20 cellular contexts compared by ENCODE assay signal in genomic region chr3:191262650-191263049, GRCh38.
DNase-seq lines count a peak whose midpoint lies in the region; ATAC-seq and TF ChIP-seq lines count a peak whose summit lies in the region.
"Had no signal": no experiment of that assay in that cellular context is flagged by ENCODE, and none has a peak within 500 bp of the region (broad histone marks: within the 10 kb centered on the region; RNA-seq: fewer than 3 reads in every experiment).

No MANE protein-coding gene starts in this region.

- no peaks in the 10 kb centered on the region for H3K79me2 ChIP-seq in OCI-LY3 (ENCODE audit: low read length)

- H3K36me3 ChIP-seq in OCI-LY3 (replicated peaks; ENCODE audit: low read depth, low read length) = no peaks in the 10 kb centered on the region
- H3K36me3 ChIP-seq: brain microvascular endothelial cell had no signal

- peak overlapping the region; percentile 49 for H3K4me2 ChIP-seq in OCI-LY3 (ENCODE audit: low read length)

- H3K9ac ChIP-seq in OCI-LY3 (ENCODE audit: low read length) = no peak overlapping the region

- no peaks in the 10 kb centered on the region for H3K27me3 ChIP-seq in OCI-LY3 (ENCODE audit: low read depth, low read length)
- H3K27me3 ChIP-seq: brain microvascular endothelial cell, dorsolateral prefrontal cortex had no signal

- H3K9me3 ChIP-seq in OCI-LY3 (ENCODE audit: insufficient read depth, low read length) = no peaks in the 10 kb centered on the region

- H3K4me1 ChIP-seq in OCI-LY3 (ENCODE audit: low read length) = peaks cover 25% of the 10 kb centered on the region

- H2AFZ ChIP-seq in OCI-LY3 (ENCODE audit: low read depth, low read length) = no peak overlapping the region

- no peaks in the 10 kb centered on the region for H4K20me1 ChIP-seq in OCI-LY3 (ENCODE audit: insufficient read depth, low read length)

- TF ChIP-seq CTCF in OCI-LY3 (IDR thresholded peaks at IDR 0.05; ENCODE audit: low read depth, low read length) = no peak

- DNase-seq in NK-92 (lab: John Stamatoyannopoulos, UW; ENCODE audit: unreplicated experiment) (no peak), ureter (ENCODE audit: low spot score) (no peak)
- no peak for DNase-seq in stimulated activated CD8-positive, alpha-beta memory T cell treated with anti-CD3 and anti-CD28 coated beads, Interleukin-4, amount 100 ng/mL, for 48 hours
- DNase-seq: activated CD4-positive, alpha-beta T cell treated with anti-CD3 and anti-CD28 coated beads for 4 hours; brain microvascular endothelial cell; dorsolateral prefrontal cortex; glutamatergic neuron; mesendoderm; NCI-H1048; nephron progenitor cell; SHP77 treated with DMSO at 0.1 percent for 48 hours had no signal

- no peak overlapping the region for H3K27ac ChIP-seq in OCI-LY3 (ENCODE audit: low read length)
- H3K27ac ChIP-seq: brain microvascular endothelial cell, dorsolateral prefrontal cortex, HL-60 had no signal

- H3K4me3 ChIP-seq in OCI-LY3 (ENCODE audit: low read length) = 0 out of 2 replicates have a peak overlapping the region, but pooled peaks have one; percentile 3
- H3K4me3 ChIP-seq: K562 had no signal

- peak; percentile 42 for ATAC-seq in GM18498 (IDR thresholded peaks at IDR 0.05; ENCODE audit: unreplicated experiment)
- peak; percentile 58 for ATAC-seq in GM19467 (IDR thresholded peaks at IDR 0.05; ENCODE audit: unreplicated experiment)
- ATAC-seq in HG02763 (IDR thresholded peaks at IDR 0.05; ENCODE audit: unreplicated experiment) = peak; percentile 40
- no peak for ATAC-seq in HG03439 (IDR thresholded peaks at IDR 0.05; ENCODE audit: unreplicated experiment)
- ATAC-seq: activated naive CD4-positive, alpha-beta T cell treated with anti-CD3 and anti-CD28 coated beads, Interleukin-2, amount 50 U/mL, for 72 hours; esophagus mucosa; K562 had no signal
